40 cellular contexts compared by ENCODE assay signal in the genomic region with DNA sequence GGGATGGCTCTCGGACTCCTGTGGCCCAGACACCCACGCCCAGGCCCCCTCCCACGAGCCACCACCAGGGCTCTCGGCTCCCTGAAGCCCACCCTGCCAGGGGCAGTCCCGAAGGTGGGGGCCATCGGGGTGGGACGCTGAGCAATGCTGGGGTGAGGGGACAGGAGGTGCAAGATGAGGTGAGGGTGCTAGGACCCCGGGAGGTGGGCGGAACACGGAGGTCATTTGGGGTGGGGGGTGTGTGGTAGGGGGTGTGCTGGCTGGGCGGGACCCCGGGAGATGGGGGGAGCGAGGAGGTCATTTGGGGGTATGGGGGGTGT. TPM values are rescaled to one million over a fixed set of nuclear protein-coding genes. Genes with fewer than 3 reads are reported as not detected.
"Had no signal": no experiment of that assay in that cellular context is flagged by ENCODE, and none has a peak within 500 bp of the region (broad histone marks: within the 10 kb centered on the region; RNA-seq: fewer than 3 reads in every experiment).

No MANE protein-coding gene starts in this region.

- H3K9me3 ChIP-seq: colonic mucosa, esophagus squamous epithelium, gastroesophageal sphincter had no signal

- H3K4me3 Mint-ChIP-seq: activated B cell treated with CpG ODN at 0.5 μM for 24 hours; activated CD8-positive, alpha-beta T cell treated with anti-CD3 and anti-CD28 coated beads for 36 hours; activated naive CD8-positive, alpha-beta T cell; activated T-cell treated with anti-CD3 and anti-CD28 coated beads, Interleukin-2, amount 50 U/mL, for 4 hours; activated T-helper 17 cell treated with anti-CD3 and anti-CD28 coated beads, Interleukin-2, amount 50 U/mL, for 72 hours; central memory CD8-positive, alpha-beta T cell; T-helper 17 cell; T-helper 2 cell treated with Interferon-gamma antibody and Interleukin-4, amounts not matched to agents 5 μg/mL and 100 μg/mL, for 36 hours had no signal

- H3K36me3 Mint-ChIP-seq: activated naive CD8-positive, alpha-beta T cell had no signal

- H3K36me3 ChIP-seq: brain microvascular endothelial cell, colonic mucosa, esophagus squamous epithelium, gastroesophageal sphincter, WERI-Rb-1 had no signal

- DNase-seq: activated B cell treated with CpG ODN at 0.5 μM for 24 hours; activated CD4-positive, alpha-beta T cell treated with anti-CD3 and anti-CD28 coated beads for 48 hours; activated CD4-positive, alpha-beta T cell treated with anti-CD3 and anti-CD28 coated beads, Interleukin-2, amount 50 U/mL, for 1 hour; activated CD4-positive, alpha-beta T cell treated with anti-CD3 and anti-CD28 coated beads, Interleukin-2, amount 50 U/mL, for 48 hours; activated CD8-positive, alpha-beta memory T cell treated with anti-CD3 and anti-CD28 coated beads for 24 hours; activated CD8-positive, alpha-beta T cell treated with anti-CD3 and anti-CD28 coated beads for 36 hours; activated effector memory CD4-positive, alpha-beta T cell treated with Interleukin-2 at 50 U/mL for 16 hours; activated gamma-delta T cell treated with Interleukin-2 at 50 U/mL for 16 hours; activated naive CD4-positive, alpha-beta T cell treated with anti-CD3 and anti-CD28 coated beads, Interleukin-2, amount 50 U/mL, for 16 hours; activated naive CD4-positive, alpha-beta T cell treated with Interleukin-2 at 50 U/mL for 16 hours; activated T-cell treated with anti-CD3 and anti-CD28 coated beads, Interleukin-2, amount 50 U/mL, for 4 hours; amniotic stem cell; anterior cingulate cortex; brain microvascular endothelial cell; colonic mucosa; effector CD8-positive, alpha-beta T cell; esophagus squamous epithelium; foreskin melanocyte; T-helper 1 cell; T-helper 17 cell; T1000; WERI-Rb-1 had no signal

- H3K27ac Mint-ChIP-seq: activated B cell treated with CpG ODN at 0.5 μM for 24 hours; activated CD8-positive, alpha-beta T cell treated with anti-CD3 and anti-CD28 coated beads for 36 hours; activated naive CD8-positive, alpha-beta T cell; activated T-helper 17 cell treated with anti-CD3 and anti-CD28 coated beads, Interleukin-2, amount 50 U/mL, for 72 hours; T-helper 17 cell; T-helper 2 cell treated with Interferon-gamma antibody and Interleukin-4, amounts not matched to agents 5 μg/mL and 100 μg/mL, for 36 hours had no signal

- ATAC-seq: activated CD4-positive, CD25-positive, alpha-beta regulatory T cell treated with anti-CD3 and anti-CD28 coated beads, Interleukin-2, amount 50 U/mL, for 24 hours; activated CD8-positive, alpha-beta T cell treated with anti-CD3 and anti-CD28 coated beads for 36 hours; activated T-cell treated with anti-CD3 and anti-CD28 coated beads, Interleukin-2, amount 50 U/mL, for 4 hours; activated T-helper 17 cell treated with anti-CD3 and anti-CD28 coated beads, Interleukin-2, amount 50 U/mL, for 72 hours; gastroesophageal sphincter; T-helper 17 cell had no signal

- H3K27me3 Mint-ChIP-seq: activated B cell treated with CpG ODN at 0.5 μM for 24 hours; activated CD8-positive, alpha-beta T cell treated with anti-CD3 and anti-CD28 coated beads for 36 hours; activated naive CD8-positive, alpha-beta T cell; activated T-helper 17 cell treated with anti-CD3 and anti-CD28 coated beads, Interleukin-2, amount 50 U/mL, for 72 hours had no signal

- FAIRE-seq: astrocyte, bronchial epithelial cell, endometrium, endothelial cell of umbilical vein had no signal

- H3K4me3 ChIP-seq: colonic mucosa, esophagus squamous epithelium, gastroesophageal sphincter had no signal

- H3K27me3 ChIP-seq: brain microvascular endothelial cell, colonic mucosa had no signal

- H3K4me1 Mint-ChIP-seq: activated T-helper 17 cell treated with anti-CD3 and anti-CD28 coated beads, Interleukin-2, amount 50 U/mL, for 72 hours; central memory CD8-positive, alpha-beta T cell had no signal

- H3K9me3 Mint-ChIP-seq: activated B cell treated with CpG ODN at 0.5 μM for 24 hours; activated CD8-positive, alpha-beta T cell treated with anti-CD3 and anti-CD28 coated beads for 36 hours; activated T-cell treated with anti-CD3 and anti-CD28 coated beads, Interleukin-2, amount 50 U/mL, for 4 hours; activated T-helper 17 cell treated with anti-CD3 and anti-CD28 coated beads, Interleukin-2, amount 50 U/mL, for 72 hours; central memory CD8-positive, alpha-beta T cell; T-helper 2 cell treated with Interferon-gamma antibody and Interleukin-4, amounts not matched to agents 5 μg/mL and 100 μg/mL, for 36 hours had no signal

- H3K27ac ChIP-seq: brain microvascular endothelial cell, colonic mucosa, epithelial cell of prostate, esophagus squamous epithelium, gastroesophageal sphincter, WERI-Rb-1 had no signal

- H3K4me1 ChIP-seq: colonic mucosa had no signal

RNA-seq across cellular contexts. Expression of a gene that starts 26.4 kb away (rescaled TPM):
- total RNA-seq: activated B cell treated with CpG ODN at 0.5 μM for 24 hours; activated CD8-positive, alpha-beta T cell treated with anti-CD3 and anti-CD28 coated beads for 36 hours; activated T-cell treated with anti-CD3 and anti-CD28 coated beads, Interleukin-2, amount 50 U/mL, for 4 hours; activated T-helper 17 cell treated with anti-CD3 and anti-CD28 coated beads, Interleukin-2, amount 50 U/mL, for 72 hours; astrocyte; bronchial epithelial cell; cardiac septum; colonic mucosa; dermis microvascular lymphatic vessel endothelial cell; endothelial cell of umbilical vein; esophagus squamous epithelium; fibroblast of lung; fibroblast of villous mesenchyme; gastroesophageal sphincter; glomerular endothelial cell; T-helper 17 cell had no signal
- polyA plus RNA-seq: adipose tissue, endothelial cell of umbilical vein, esophagus, fibroblast of lung had no signal
